26 cellular contexts compared by ENCODE assay signal in genomic region chrX:68994883-68995255, GRCh38.
"Had no signal": no experiment of that assay in that cellular context is flagged by ENCODE, and none has a peak within 500 bp of the region (broad histone marks: within the 10 kb centered on the region; RNA-seq: fewer than 3 reads in every experiment).

No MANE protein-coding gene starts in this region.

- H3K9me3 Mint-ChIP-seq: activated CD4-positive, alpha-beta memory T cell treated with anti-CD3 and anti-CD28 coated beads for 36 hours; activated CD4-positive, alpha-beta T cell treated with anti-CD3 and anti-CD28 coated beads, Interleukin-2, amount 10 ng/mL, durations not matched to agents 24 days and 14 days; activated naive CD4-positive, alpha-beta T cell treated with anti-CD3 and anti-CD28 coated beads for 36 hours; activated naive CD8-positive, alpha-beta T cell treated with anti-CD3 and anti-CD28 coated beads for 36 hours; activated T-helper 1 cell treated with anti-CD3 and anti-CD28 coated beads, Interleukin-12 subunit alpha, Interleukin-12 subunit beta, Interleukin-2, Interleukin-4 antibody, amounts not matched to agents 30 ng/mL and 10 ng/mL and 1 ng/mL, durations not matched to agents 14 hours and 24 hours and 36 hours; immature natural killer cell had no signal

- H3K27me3 ChIP-seq: ascending aorta, gastrocnemius medialis, neutrophil had no signal

- ATAC-seq: gastrocnemius medialis had no signal

- DNase-seq: activated CD4-positive, alpha-beta memory T cell treated with anti-CD3 and anti-CD28 coated beads for 36 hours; activated CD4-positive, CD25-positive, alpha-beta regulatory T cell treated with anti-CD3 and anti-CD28 coated beads, Interleukin-2, amount 50 U/mL, for 72 hours; activated CD8-positive, alpha-beta memory T cell treated with anti-CD3 and anti-CD28 coated beads, Interleukin-2, amount 50 U/mL, for 4 hours; activated effector memory CD4-positive, alpha-beta T cell treated with anti-CD3 and anti-CD28 coated beads, Interleukin-2, amount 50 U/mL, for 16 hours; activated naive CD4-positive, alpha-beta T cell treated with anti-CD3 and anti-CD28 coated beads for 36 hours; activated naive CD8-positive, alpha-beta T cell treated with anti-CD3 and anti-CD28 coated beads for 36 hours; activated T-cell treated with anti-CD3 and anti-CD28 coated beads, Interleukin-2, amount 50 U/mL, for 1 hour; effector CD8-positive, alpha-beta T cell; gastrocnemius medialis; glutamatergic neuron; immature natural killer cell; mesendoderm; nephron progenitor cell; stimulated activated CD4-positive, alpha-beta T cell treated with anti-CD3 and anti-CD28 coated beads, Interleukin-15, amount 100 ng/mL, for 24 hours; stimulated activated CD4-positive, alpha-beta T cell treated with anti-CD3 and anti-CD28 coated beads, Interleukin-2, amount 100 ng/mL, for 24 hours; stimulated activated naive CD4-positive, alpha-beta T cell treated with Interleukin-2 at 50 U/mL for 16 hours; T-helper 2 cell had no signal

- H3K27ac Mint-ChIP-seq: activated CD4-positive, alpha-beta memory T cell treated with anti-CD3 and anti-CD28 coated beads for 36 hours; activated CD4-positive, alpha-beta T cell treated with anti-CD3 and anti-CD28 coated beads, Interleukin-2, amount 10 ng/mL, durations not matched to agents 24 days and 14 days; activated naive CD4-positive, alpha-beta T cell treated with anti-CD3 and anti-CD28 coated beads for 36 hours; activated naive CD8-positive, alpha-beta T cell treated with anti-CD3 and anti-CD28 coated beads for 36 hours; activated T-helper 1 cell treated with anti-CD3 and anti-CD28 coated beads, Interleukin-12 subunit alpha, Interleukin-12 subunit beta, Interleukin-2, Interleukin-4 antibody, amounts not matched to agents 30 ng/mL and 10 ng/mL and 1 ng/mL, durations not matched to agents 14 hours and 24 hours and 36 hours; immature natural killer cell; nephron progenitor cell; progenitor cell of endocrine pancreas had no signal

- H3K9me3 ChIP-seq: adrenal gland, ascending aorta, gastrocnemius medialis, neutrophil, tibial nerve had no signal

- H3K4me3 ChIP-seq: adrenal gland, ascending aorta, gastrocnemius medialis, lung, tibial nerve had no signal

- H3K27ac ChIP-seq: ascending aorta, neutrophil had no signal

- H3K36me3 ChIP-seq: adrenal gland, ascending aorta, gastrocnemius medialis, neutrophil, tibial nerve had no signal

- H3K4me3 Mint-ChIP-seq: activated CD4-positive, alpha-beta memory T cell treated with anti-CD3 and anti-CD28 coated beads for 36 hours; activated CD4-positive, alpha-beta T cell treated with anti-CD3 and anti-CD28 coated beads, Interleukin-2, amount 10 ng/mL, durations not matched to agents 24 days and 14 days; activated naive CD4-positive, alpha-beta T cell treated with anti-CD3 and anti-CD28 coated beads for 36 hours; activated naive CD8-positive, alpha-beta T cell treated with anti-CD3 and anti-CD28 coated beads for 36 hours; activated T-helper 1 cell treated with anti-CD3 and anti-CD28 coated beads, Interleukin-12 subunit alpha, Interleukin-12 subunit beta, Interleukin-2, Interleukin-4 antibody, amounts not matched to agents 30 ng/mL and 10 ng/mL and 1 ng/mL, durations not matched to agents 14 hours and 24 hours and 36 hours; brain; immature natural killer cell; nephron progenitor cell had no signal

- H3K27me3 Mint-ChIP-seq: activated CD4-positive, alpha-beta memory T cell treated with anti-CD3 and anti-CD28 coated beads for 36 hours; activated CD4-positive, alpha-beta T cell treated with anti-CD3 and anti-CD28 coated beads, Interleukin-2, amount 10 ng/mL, durations not matched to agents 24 days and 14 days; activated naive CD8-positive, alpha-beta T cell treated with anti-CD3 and anti-CD28 coated beads for 36 hours had no signal

- H3K36me3 Mint-ChIP-seq: activated CD4-positive, alpha-beta memory T cell treated with anti-CD3 and anti-CD28 coated beads for 36 hours; activated naive CD8-positive, alpha-beta T cell treated with anti-CD3 and anti-CD28 coated beads for 36 hours; brain; immature natural killer cell had no signal

- H3K4me1 Mint-ChIP-seq: activated CD4-positive, alpha-beta T cell treated with anti-CD3 and anti-CD28 coated beads, Interleukin-2, amount 10 ng/mL, durations not matched to agents 24 days and 14 days; activated naive CD8-positive, alpha-beta T cell treated with anti-CD3 and anti-CD28 coated beads for 36 hours; immature natural killer cell had no signal
